ENCODE assay signal across 8 cellular contexts in genomic region chr16:667780-668518, GRCh38. TPM values are rescaled to one million over a fixed set of nuclear protein-coding genes. Genes with fewer than 3 reads are reported as not detected.
DNase-seq lines count a peak whose midpoint lies in the region; ATAC-seq and TF ChIP-seq lines count a peak whose summit lies in the region.

TSS of gene RHOT2 (plus strand) at chr16:668132. CDS start at chr16:668200, 68 bp downstream.

- peak; percentile 89 to 95 (median 92) for TF ChIP-seq CTCF in right lobe of liver (IDR thresholded peaks at IDR 0.05)

- ATAC-seq in GM19372 (IDR thresholded peaks at IDR 0.05; ENCODE audit: low read depth, unreplicated experiment) (peak; percentile 93), HG03565 (IDR thresholded peaks at IDR 0.05; ENCODE audit: unreplicated experiment) (peak; percentile 76), right lobe of liver (peak; percentile 93 to 98 (median 94))

- intact Hi-C loops in right lobe of liver (cut with DNase I) = no loop called here

- H3K4me2 ChIP-seq in BLaER1 treated with 17β-estradiol and CSF1 and Interleukin-3, amounts not matched to agents 10 nM and 100 nM = peak within 1 kb of the TSS; percentile 89 to 99 (median 96)

- H3K9ac ChIP-seq in BLaER1 treated with 17β-estradiol and CSF1 and Interleukin-3, amounts not matched to agents 10 nM and 100 nM = peak within 1 kb of the TSS; percentile 91 to 99 (median 96)

- no peaks in the 10 kb centered on the region for H3K27me3 ChIP-seq in BLaER1 treated with 17β-estradiol and CSF1 and Interleukin-3, amounts not matched to agents 10 nM and 100 nM
- no peaks in the 10 kb centered on the region for H3K27me3 ChIP-seq in right lobe of liver

- peak within 1 kb of the TSS; percentile 89 to 100 (median 100) for H3K4me3 ChIP-seq in BLaER1 treated with 17β-estradiol and CSF1 and Interleukin-3, amounts not matched to agents 10 nM and 100 nM
- H3K4me3 ChIP-seq in right lobe of liver = peak within 1 kb of the TSS; percentile 96 to 98 (median 97)

- H4K20me1 ChIP-seq in BLaER1 treated with 17β-estradiol and CSF1 and Interleukin-3, amounts not matched to agents 10 nM and 100 nM = peaks cover 9 to 47% (median 42%) of the 10 kb centered on the region in 11 experiments; a peak in 21 of 22 replicates

- DNase-seq in NCI-H774 (lab: John Stamatoyannopoulos, UW) (peak; percentile 85), dermis microvascular lymphatic vessel endothelial cell (ENCODE audit: low read depth in 2 of 2) (peak; percentile 73 to 93), right lobe of liver (peak; percentile 93 to 95 (median 94))
- peak; percentile 93 to 95 for DNase-seq in activated CD4-positive, alpha-beta T cell treated with anti-CD3 and anti-CD28 coated beads, Interleukin-2, amount 50 U/mL, for 48 hours
- peak; percentile 94 for DNase-seq in stimulated activated CD4-positive, alpha-beta T cell treated with anti-CD3 and anti-CD28 coated beads, Interleukin-4, amount 100 ng/mL, for 24 hours

- peak; percentile 63 for TF ChIP-seq POLR2A in right lobe of liver (IDR thresholded peaks at IDR 0.05)

- H3K27ac ChIP-seq in BLaER1 treated with 17β-estradiol and CSF1 and Interleukin-3, amounts not matched to agents 10 nM and 100 nM = peak within 1 kb of the TSS; percentile 85 to 93 (median 90)
- peak within 1 kb of the TSS; percentile 56 to 82 (median 65) for H3K27ac ChIP-seq in right lobe of liver

- no peaks in the 10 kb centered on the region for H3K9me3 ChIP-seq in BLaER1 treated with 17β-estradiol and CSF1 and Interleukin-3, amounts not matched to agents 10 nM and 100 nM (replicated peaks in 1 of 11)
- no peaks in the 10 kb centered on the region for H3K9me3 ChIP-seq in right lobe of liver

- 2% methylated on average over 10 of the region's 78 CpGs for WGBS in right lobe of liver (ENCODE audit: insufficient coverage, low coverage, low lambda C conversion rate, missing lambda C conversion rate)

- peaks cover 34 to 47% (median 37%) of the 10 kb centered on the region in 11 experiments for H3K36me3 ChIP-seq in BLaER1 treated with 17β-estradiol and CSF1 and Interleukin-3, amounts not matched to agents 10 nM and 100 nM
- H3K36me3 ChIP-seq in right lobe of liver = peaks cover 0 to 35% (median 15%) of the 10 kb centered on the region in 4 donors

- H3K4me1 ChIP-seq in BLaER1 treated with 17β-estradiol and CSF1 and Interleukin-3, amounts not matched to agents 10 nM and 100 nM = peaks cover 18 to 49% (median 38%) of the 10 kb centered on the region in 10 experiments
- peaks cover 0 to 15% (median 3%) of the 10 kb centered on the region in 4 donors for H3K4me1 ChIP-seq in right lobe of liver

RNA-seq across cellular contexts. Expression of gene RHOT2, which starts in this region (rescaled TPM):
- total RNA-seq in dermis microvascular lymphatic vessel endothelial cell (23.5 and 33.8 TPM in 2 replicates), right lobe of liver (10 to 100 TPM; 28.5 to 44.8 (median 40.3) TPM)

Comparison
In these comparisons a context has a peak if more than half of its experiments do, and no peak if none do; other contexts are left out.
1. Peak in every context shown above with its lines: DNase-seq, ATAC-seq, H3K4me3 ChIP-seq and H3K27ac ChIP-seq.